ENCODE assay signal across 8 cellular contexts in genomic region chr1:50735443-50735842, GRCh38.
DNase-seq lines count a peak whose midpoint lies in the region; ATAC-seq and TF ChIP-seq lines count a peak whose summit lies in the region.

No MANE protein-coding gene starts in this region.

- WGBS in esophagus muscularis mucosa: 92% methylated on average over 2 of the region's 2 CpGs

- no peak overlapping the region for H3K27ac ChIP-seq in esophagus muscularis mucosa (replicated peaks in 1 of 4)

- DNase-seq in NCI-H510A treated with DMSO at 0.1 percent for 48 hours (lab: John Stamatoyannopoulos, UW): peak; percentile 5
- DNase-seq in NCI-H510A (lab: John Stamatoyannopoulos, UW): no peak
- peak; percentile 5 for DNase-seq in NCI-H2196 treated with DMSO at 0.1 percent for 48 hours (lab: John Stamatoyannopoulos, UW; ENCODE audit: unreplicated experiment)
- DNase-seq in esophagus muscularis mucosa (ENCODE audit: extremely low spot score): no peak
- DNase-seq in smooth muscle cell of the brain vasculature (ENCODE audit: low read depth, low spot score): peak; percentile 23
- no peak for DNase-seq in ecto neural progenitor cell (ENCODE audit: low spot score)
- no peak for DNase-seq in NCI-H1092 treated with DMSO at 0.1 percent for 48 hours (lab: John Stamatoyannopoulos, UW)

- TF ChIP-seq POLR2A in esophagus muscularis mucosa (IDR thresholded peaks at IDR 0.05; ENCODE audit: low read depth): no peak

- no peaks in the 10 kb centered on the region for H3K27me3 ChIP-seq in esophagus muscularis mucosa

- ATAC-seq in HG03571 (IDR thresholded peaks at IDR 0.05; ENCODE audit: unreplicated experiment): no peak

- peaks cover 0 to 35% (median 5%) of the 10 kb centered on the region in 4 donors for H3K36me3 ChIP-seq in esophagus muscularis mucosa

- no peak overlapping the region for H3K4me3 ChIP-seq in esophagus muscularis mucosa

- TF ChIP-seq EP300 in esophagus muscularis mucosa (IDR thresholded peaks at IDR 0.05): no peak

- H3K9me3 ChIP-seq in esophagus muscularis mucosa: no peaks in the 10 kb centered on the region

- H3K4me1 ChIP-seq in esophagus muscularis mucosa: no peaks in the 10 kb centered on the region

- intact Hi-C loops in esophagus muscularis mucosa (cut with DNase I): no loop called here

- TF ChIP-seq CTCF in esophagus muscularis mucosa (IDR thresholded peaks at IDR 0.05): peak in 2 of 3 experiments; percentile 21 to 37

Comparison
In these comparisons a context has a peak if more than half of its experiments do, and no peak if none do; other contexts are left out.
1. DNase-seq: peak in NCI-H510A treated with DMSO at 0.1 percent for 48 hours (single experiment), NCI-H2196 treated with DMSO at 0.1 percent for 48 hours (single experiment) and smooth muscle cell of the brain vasculature (single experiment); none in NCI-H510A (single experiment), esophagus muscularis mucosa (single experiment), ecto neural progenitor cell (single experiment) and NCI-H1092 treated with DMSO at 0.1 percent for 48 hours (single experiment).